In the genomic region with DNA sequence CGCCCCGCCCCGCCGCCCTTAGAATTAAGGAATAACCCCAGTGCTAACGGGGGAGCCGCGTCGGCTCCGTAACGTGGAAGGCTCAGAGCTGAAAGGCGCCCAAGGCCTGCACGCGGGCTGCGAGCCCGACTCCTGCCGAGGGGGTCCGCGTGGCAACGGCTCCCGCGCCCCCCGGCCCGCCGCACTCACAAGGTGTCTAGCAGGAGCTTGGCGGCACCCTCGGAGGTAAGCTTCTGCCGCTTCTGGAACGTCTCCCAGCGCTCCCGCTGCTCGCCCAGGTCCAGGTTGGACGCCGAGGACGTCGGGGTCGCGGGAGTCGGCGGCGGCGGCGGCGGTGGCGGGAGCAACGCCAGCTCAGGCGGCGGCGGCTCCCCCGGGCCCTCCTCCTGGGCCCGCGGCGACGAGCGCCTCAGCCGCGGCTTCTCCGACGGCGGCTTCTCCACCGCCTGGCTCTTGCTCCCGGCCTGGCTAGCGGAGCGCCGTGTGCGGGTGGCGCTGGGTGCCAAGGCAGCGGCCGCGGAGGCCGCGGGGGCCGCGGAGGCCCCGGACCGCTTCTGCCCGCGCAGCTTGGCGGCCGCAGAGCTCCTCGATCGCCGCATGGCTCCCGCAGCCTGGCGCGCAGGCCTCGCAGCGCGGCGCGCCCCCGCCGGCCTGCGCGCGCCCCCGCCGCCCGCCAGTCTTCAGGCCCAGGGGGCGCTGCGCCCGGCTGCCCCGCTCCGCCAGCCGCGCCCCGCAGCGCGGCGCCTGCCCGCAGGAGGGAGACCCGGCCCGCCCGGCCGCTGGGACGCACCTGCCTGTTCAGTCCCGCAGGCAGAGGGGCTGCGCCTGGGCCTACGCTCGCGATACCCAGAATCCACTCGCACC, we compare ENCODE assay signal across 1 cellular context.
A peak's percentile ranks its signal among the peaks of the same experiment; 100 is the strongest.
TF ChIP-seq lines count a peak whose summit lies in the region.

A gene (minus strand): TSS at position 632 of the 864 bp plus-strand sequence. CDS start 33 bp downstream, at position 599.

TF ChIP-seq in HepG2, 621 proteins besides CTCF, POLR2A, EP300 and RAD21 (continued from another document and continues in another):
- TF ChIP-seq, protein P1, sequence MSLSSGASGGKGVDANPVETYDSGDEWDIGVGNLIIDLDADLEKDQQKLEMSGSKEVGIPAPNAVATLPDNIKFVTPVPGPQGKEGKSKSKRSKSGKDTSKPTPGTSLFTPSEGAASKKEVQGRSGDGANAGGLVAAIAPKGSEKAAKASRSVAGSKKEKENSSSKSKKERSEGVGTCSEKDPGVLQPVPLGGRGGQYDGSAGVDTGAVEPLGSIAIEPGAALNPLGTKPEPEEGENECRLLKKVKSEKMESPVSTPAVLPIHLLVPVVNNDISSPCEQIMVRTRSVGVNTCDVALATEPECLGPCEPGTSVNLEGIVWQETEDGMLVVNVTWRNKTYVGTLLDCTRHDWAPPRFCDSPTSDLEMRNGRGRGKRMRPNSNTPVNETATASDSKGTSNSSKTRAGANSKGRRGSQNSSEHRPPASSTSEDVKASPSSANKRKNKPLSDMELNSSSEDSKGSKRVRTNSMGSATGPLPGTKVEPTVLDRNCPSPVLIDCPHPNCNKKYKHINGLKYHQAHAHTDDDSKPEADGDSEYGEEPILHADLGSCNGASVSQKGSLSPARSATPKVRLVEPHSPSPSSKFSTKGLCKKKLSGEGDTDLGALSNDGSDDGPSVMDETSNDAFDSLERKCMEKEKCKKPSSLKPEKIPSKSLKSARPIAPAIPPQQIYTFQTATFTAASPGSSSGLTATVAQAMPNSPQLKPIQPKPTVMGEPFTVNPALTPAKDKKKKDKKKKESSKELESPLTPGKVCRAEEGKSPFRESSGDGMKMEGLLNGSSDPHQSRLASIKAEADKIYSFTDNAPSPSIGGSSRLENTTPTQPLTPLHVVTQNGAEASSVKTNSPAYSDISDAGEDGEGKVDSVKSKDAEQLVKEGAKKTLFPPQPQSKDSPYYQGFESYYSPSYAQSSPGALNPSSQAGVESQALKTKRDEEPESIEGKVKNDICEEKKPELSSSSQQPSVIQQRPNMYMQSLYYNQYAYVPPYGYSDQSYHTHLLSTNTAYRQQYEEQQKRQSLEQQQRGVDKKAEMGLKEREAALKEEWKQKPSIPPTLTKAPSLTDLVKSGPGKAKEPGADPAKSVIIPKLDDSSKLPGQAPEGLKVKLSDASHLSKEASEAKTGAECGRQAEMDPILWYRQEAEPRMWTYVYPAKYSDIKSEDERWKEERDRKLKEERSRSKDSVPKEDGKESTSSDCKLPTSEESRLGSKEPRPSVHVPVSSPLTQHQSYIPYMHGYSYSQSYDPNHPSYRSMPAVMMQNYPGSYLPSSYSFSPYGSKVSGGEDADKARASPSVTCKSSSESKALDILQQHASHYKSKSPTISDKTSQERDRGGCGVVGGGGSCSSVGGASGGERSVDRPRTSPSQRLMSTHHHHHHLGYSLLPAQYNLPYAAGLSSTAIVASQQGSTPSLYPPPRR (CRISPR knock-in tag; IDR thresholded peaks at IDR 0.05; ENCODE audit: borderline replicate concordance): no peak
- TF ChIP-seq, protein P2, sequence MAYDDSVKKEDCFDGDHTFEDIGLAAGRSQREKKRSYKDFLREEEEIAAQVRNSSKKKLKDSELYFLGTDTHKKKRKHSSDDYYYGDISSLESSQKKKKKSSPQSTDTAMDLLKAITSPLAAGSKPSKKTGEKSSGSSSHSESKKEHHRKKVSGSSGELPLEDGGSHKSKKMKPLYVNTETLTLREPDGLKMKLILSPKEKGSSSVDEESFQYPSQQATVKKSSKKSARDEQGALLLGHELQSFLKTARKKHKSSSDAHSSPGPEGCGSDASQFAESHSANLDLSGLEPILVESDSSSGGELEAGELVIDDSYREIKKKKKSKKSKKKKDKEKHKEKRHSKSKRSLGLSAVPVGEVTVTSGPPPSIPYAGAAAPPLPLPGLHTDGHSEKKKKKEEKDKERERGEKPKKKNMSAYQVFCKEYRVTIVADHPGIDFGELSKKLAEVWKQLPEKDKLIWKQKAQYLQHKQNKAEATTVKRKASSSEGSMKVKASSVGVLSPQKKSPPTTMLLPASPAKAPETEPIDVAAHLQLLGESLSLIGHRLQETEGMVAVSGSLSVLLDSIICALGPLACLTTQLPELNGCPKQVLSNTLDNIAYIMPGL (CRISPR knock-in tag; IDR thresholded peaks at IDR 0.05; ENCODE audit: borderline replicate concordance in 1 of 2, low read depth in 1 of 2): peak; percentile 40 to 70; a peak in 1 of 4 replicates
- TF ChIP-seq, protein P3, sequence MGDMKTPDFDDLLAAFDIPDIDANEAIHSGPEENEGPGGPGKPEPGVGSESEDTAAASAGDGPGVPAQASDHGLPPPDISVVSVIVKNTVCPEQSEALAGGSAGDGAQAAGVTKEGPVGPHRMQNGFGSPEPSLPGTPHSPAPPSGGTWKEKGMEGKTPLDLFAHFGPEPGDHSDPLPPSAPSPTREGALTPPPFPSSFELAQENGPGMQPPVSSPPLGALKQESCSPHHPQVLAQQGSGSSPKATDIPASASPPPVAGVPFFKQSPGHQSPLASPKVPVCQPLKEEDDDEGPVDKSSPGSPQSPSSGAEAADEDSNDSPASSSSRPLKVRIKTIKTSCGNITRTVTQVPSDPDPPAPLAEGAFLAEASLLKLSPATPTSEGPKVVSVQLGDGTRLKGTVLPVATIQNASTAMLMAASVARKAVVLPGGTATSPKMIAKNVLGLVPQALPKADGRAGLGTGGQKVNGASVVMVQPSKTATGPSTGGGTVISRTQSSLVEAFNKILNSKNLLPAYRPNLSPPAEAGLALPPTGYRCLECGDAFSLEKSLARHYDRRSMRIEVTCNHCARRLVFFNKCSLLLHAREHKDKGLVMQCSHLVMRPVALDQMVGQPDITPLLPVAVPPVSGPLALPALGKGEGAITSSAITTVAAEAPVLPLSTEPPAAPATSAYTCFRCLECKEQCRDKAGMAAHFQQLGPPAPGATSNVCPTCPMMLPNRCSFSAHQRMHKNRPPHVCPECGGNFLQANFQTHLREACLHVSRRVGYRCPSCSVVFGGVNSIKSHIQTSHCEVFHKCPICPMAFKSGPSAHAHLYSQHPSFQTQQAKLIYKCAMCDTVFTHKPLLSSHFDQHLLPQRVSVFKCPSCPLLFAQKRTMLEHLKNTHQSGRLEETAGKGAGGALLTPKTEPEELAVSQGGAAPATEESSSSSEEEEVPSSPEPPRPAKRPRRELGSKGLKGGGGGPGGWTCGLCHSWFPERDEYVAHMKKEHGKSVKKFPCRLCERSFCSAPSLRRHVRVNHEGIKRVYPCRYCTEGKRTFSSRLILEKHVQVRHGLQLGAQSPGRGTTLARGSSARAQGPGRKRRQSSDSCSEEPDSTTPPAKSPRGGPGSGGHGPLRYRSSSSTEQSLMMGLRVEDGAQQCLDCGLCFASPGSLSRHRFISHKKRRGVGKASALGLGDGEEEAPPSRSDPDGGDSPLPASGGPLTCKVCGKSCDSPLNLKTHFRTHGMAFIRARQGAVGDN (CRISPR knock-in tag; IDR thresholded peaks at IDR 0.05): peak; percentile 86
- TF ChIP-seq ZNF891 (CRISPR knock-in tag; IDR thresholded peaks at IDR 0.05) (peak; percentile 85), MED8 (CRISPR knock-in tag; IDR thresholded peaks at IDR 0.05; ENCODE audit: insufficient replicate concordance) (peak; percentile 38), ZMAT3 (CRISPR knock-in tag; conservative IDR thresholded peaks at IDR 0.05) (peak; percentile 37; the same call in 1 of the 2 replicates), NKX3-1 (CRISPR knock-in tag; IDR thresholded peaks at IDR 0.05) (no peak), AGO2 (optimal IDR thresholded peaks at IDR 0.05; ENCODE audit: low read depth, low read length) (peak; percentile 97), ZNF20 (CRISPR knock-in tag; IDR thresholded peaks at IDR 0.05) (no peak), ZFP82 (CRISPR knock-in tag; IDR thresholded peaks at IDR 0.05; ENCODE audit: borderline replicate concordance) (peak; percentile 73; the same call in 1 of the 2 replicates), ZNF709 (CRISPR knock-in tag; IDR thresholded peaks at IDR 0.05) (no peak; the same call in 1 of the 2 replicates), ZNF34 (CRISPR knock-in tag; IDR thresholded peaks at IDR 0.05; ENCODE audit: borderline replicate concordance) (0 out of 2 replicates have a peak, but pooled peaks have one; percentile 45), ZNF143 (CRISPR knock-in tag; IDR thresholded peaks at IDR 0.05) (peak; percentile 75), ARNT2 (CRISPR knock-in tag; IDR thresholded peaks at IDR 0.05; ENCODE audit: low read depth) (peak; percentile 9; the same call in 1 of the 2 replicates), PRPF4 (IDR thresholded peaks at IDR 0.05; ENCODE audit: low read depth, low read length, poor library complexity, severe bottlenecking) (no peak), ZNF607 (CRISPR knock-in tag; IDR thresholded peaks at IDR 0.05; ENCODE audit: borderline replicate concordance) (0 out of 2 replicates have a peak, but pooled peaks have one; percentile 70), ZNF367 (CRISPR knock-in tag; IDR thresholded peaks at IDR 0.05; ENCODE audit: borderline replicate concordance) (no peak), RXRA (CRISPR knock-in tag; IDR thresholded peaks at IDR 0.05) (0 out of 2 replicates have a peak, but pooled peaks have one; percentile 24), ZNF746 (CRISPR knock-in tag; IDR thresholded peaks at IDR 0.05) (0 out of 2 replicates have a peak, but pooled peaks have one; percentile 10), ZNF329 (CRISPR knock-in tag; IDR thresholded peaks at IDR 0.05; ENCODE audit: low read depth) (peak; percentile 76; the same call in 1 of the 2 replicates), ZNF816 (CRISPR knock-in tag; IDR thresholded peaks at IDR 0.05; ENCODE audit: borderline replicate concordance) (peak; percentile 84; the same call in 1 of the 2 replicates), TOPORS (CRISPR knock-in tag; IDR thresholded peaks at IDR 0.05) (0 out of 2 replicates have a peak, but pooled peaks have one; percentile 30), SRSF9 (IDR thresholded peaks at IDR 0.05; ENCODE audit: borderline replicate concordance, insufficient read depth, low read depth, low read length, poor library complexity, severe bottlenecking) (no peak), CCDC6 (CRISPR knock-in tag; IDR thresholded peaks at IDR 0.05) (0 out of 2 replicates have a peak, but pooled peaks have one; percentile 33), ZNF790 (CRISPR knock-in tag; IDR thresholded peaks at IDR 0.05; ENCODE audit: borderline replicate concordance) (peak; percentile 40; the same call in 1 of the 2 replicates), FOXA3 (CRISPR knock-in tag; IDR thresholded peaks at IDR 0.05) (peak; percentile 28; the same call in 1 of the 2 replicates), ZNF337 (CRISPR knock-in tag; IDR thresholded peaks at IDR 0.05; ENCODE audit: borderline replicate concordance, low read depth) (no peak), TBX2 (CRISPR knock-in tag; IDR thresholded peaks at IDR 0.05; ENCODE audit: borderline replicate concordance) (no peak), ZNF678 (CRISPR knock-in tag; IDR thresholded peaks at IDR 0.05) (0 out of 2 replicates have a peak, but pooled peaks have one; percentile 57)
- TF ChIP-seq, protein P4, sequence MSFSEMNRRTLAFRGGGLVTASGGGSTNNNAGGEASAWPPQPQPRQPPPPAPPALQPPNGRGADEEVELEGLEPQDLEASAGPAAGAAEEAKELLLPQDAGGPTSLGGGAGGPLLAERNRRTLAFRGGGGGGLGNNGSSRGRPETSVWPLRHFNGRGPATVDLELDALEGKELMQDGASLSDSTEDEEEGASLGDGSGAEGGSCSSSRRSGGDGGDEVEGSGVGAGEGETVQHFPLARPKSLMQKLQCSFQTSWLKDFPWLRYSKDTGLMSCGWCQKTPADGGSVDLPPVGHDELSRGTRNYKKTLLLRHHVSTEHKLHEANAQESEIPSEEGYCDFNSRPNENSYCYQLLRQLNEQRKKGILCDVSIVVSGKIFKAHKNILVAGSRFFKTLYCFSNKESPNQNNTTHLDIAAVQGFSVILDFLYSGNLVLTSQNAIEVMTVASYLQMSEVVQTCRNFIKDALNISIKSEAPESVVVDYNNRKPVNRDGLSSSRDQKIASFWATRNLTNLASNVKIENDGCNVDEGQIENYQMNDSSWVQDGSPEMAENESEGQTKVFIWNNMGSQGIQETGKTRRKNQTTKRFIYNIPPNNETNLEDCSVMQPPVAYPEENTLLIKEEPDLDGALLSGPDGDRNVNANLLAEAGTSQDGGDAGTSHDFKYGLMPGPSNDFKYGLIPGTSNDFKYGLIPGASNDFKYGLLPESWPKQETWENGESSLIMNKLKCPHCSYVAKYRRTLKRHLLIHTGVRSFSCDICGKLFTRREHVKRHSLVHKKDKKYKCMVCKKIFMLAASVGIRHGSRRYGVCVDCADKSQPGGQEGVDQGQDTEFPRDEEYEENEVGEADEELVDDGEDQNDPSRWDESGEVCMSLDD (CRISPR knock-in tag; IDR thresholded peaks at IDR 0.05; ENCODE audit: borderline replicate concordance): peak; percentile 75; the same call in 1 of the 2 replicates
- TF ChIP-seq, protein P5, sequence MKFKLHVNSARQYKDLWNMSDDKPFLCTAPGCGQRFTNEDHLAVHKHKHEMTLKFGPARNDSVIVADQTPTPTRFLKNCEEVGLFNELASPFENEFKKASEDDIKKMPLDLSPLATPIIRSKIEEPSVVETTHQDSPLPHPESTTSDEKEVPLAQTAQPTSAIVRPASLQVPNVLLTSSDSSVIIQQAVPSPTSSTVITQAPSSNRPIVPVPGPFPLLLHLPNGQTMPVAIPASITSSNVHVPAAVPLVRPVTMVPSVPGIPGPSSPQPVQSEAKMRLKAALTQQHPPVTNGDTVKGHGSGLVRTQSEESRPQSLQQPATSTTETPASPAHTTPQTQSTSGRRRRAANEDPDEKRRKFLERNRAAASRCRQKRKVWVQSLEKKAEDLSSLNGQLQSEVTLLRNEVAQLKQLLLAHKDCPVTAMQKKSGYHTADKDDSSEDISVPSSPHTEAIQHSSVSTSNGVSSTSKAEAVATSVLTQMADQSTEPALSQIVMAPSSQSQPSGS (CRISPR knock-in tag; IDR thresholded peaks at IDR 0.05): 0 out of 2 replicates have a peak, but pooled peaks have one; percentile 15
- TF ChIP-seq, protein P6, sequence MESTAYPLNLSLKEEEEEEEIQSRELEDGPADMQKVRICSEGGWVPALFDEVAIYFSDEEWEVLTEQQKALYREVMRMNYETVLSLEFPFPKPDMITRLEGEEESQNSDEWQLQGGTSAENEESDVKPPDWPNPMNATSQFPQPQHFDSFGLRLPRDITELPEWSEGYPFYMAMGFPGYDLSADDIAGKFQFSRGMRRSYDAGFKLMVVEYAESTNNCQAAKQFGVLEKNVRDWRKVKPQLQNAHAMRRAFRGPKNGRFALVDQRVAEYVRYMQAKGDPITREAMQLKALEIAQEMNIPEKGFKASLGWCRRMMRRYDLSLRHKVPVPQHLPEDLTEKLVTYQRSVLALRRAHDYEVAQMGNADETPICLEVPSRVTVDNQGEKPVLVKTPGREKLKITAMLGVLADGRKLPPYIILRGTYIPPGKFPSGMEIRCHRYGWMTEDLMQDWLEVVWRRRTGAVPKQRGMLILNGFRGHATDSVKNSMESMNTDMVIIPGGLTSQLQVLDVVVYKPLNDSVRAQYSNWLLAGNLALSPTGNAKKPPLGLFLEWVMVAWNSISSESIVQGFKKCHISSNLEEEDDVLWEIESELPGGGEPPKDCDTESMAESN (CRISPR knock-in tag; conservative IDR thresholded peaks at IDR 0.05): peak; percentile 99
